25 cellular contexts compared by ENCODE assay signal in genomic region chr3:19270471-19270870, GRCh38.
"Had no signal": no experiment of that assay in that cellular context is flagged by ENCODE, and none has a peak within 500 bp of the region (broad histone marks: within the 10 kb centered on the region; RNA-seq: fewer than 3 reads in every experiment).

No MANE protein-coding gene starts in this region.

- H3K4me1 Mint-ChIP-seq: immature natural killer cell; naive thymus-derived CD4-positive, alpha-beta T cell; stimulated activated naive CD8-positive, alpha-beta T cell treated with anti-CD3 and anti-CD28 coated beads, Interleukin-15, amount 100 ng/mL, for 72 hours had no signal

- H3K9me3 Mint-ChIP-seq: immature natural killer cell; memory B cell; stimulated activated memory B cell treated with anti-CD40 and anti-IgM and Interleukin-4, amounts not matched to agents 10 μg/mL and 1 μg/mL and 100 μg/mL, for 72 hours; stimulated activated naive CD8-positive, alpha-beta T cell treated with anti-CD3 and anti-CD28 coated beads, Interleukin-15, amount 100 ng/mL, for 72 hours; type B pancreatic cell had no signal

- H3K4me3 Mint-ChIP-seq: immature natural killer cell; memory B cell; naive thymus-derived CD4-positive, alpha-beta T cell; natural killer cell treated with Interleukin-12 subunit alpha and Interleukin-12 subunit beta and Interleukin-15 and Interleukin-18, amount 100 ng/mL, for 72 hours; stimulated activated memory B cell treated with anti-CD40 and anti-IgM and Interleukin-4, amounts not matched to agents 10 μg/mL and 1 μg/mL and 100 μg/mL, for 72 hours; stimulated activated naive CD8-positive, alpha-beta T cell treated with anti-CD3 and anti-CD28 coated beads, Interleukin-15, amount 100 ng/mL, for 72 hours; type B pancreatic cell had no signal

- ATAC-seq: mucosa of descending colon; naive thymus-derived CD4-positive, alpha-beta T cell; natural killer cell treated with Interleukin-12 subunit alpha and Interleukin-12 subunit beta and Interleukin-15 and Interleukin-18, amount 100 ng/mL, for 72 hours; right lobe of liver; stimulated activated memory B cell treated with anti-CD40 and anti-IgM and Interleukin-4, amounts not matched to agents 10 μg/mL and 1 μg/mL and 100 μg/mL, for 72 hours; stimulated activated naive CD8-positive, alpha-beta T cell treated with anti-CD3 and anti-CD28 coated beads, Interleukin-15, amount 100 ng/mL, for 72 hours had no signal

- H3K27ac ChIP-seq: left ventricle myocardium inferior, ovary, right atrium auricular region, right lobe of liver, tibial nerve, uterus had no signal

- DNase-seq: immature natural killer cell; islet precursor cell; left ventricle myocardium inferior; midbrain; mucosa of descending colon; naive thymus-derived CD4-positive, alpha-beta T cell; ovary; right lobe of liver; stimulated activated CD4-positive, alpha-beta T cell treated with anti-CD3 and anti-CD28 coated beads, Interleukin-1b, Interleukin-23, amount 100 ng/mL, for 48 hours; stimulated activated CD4-positive, alpha-beta T cell treated with anti-CD3 and anti-CD28 coated beads, Interleukin-2, amount 100 ng/mL, for 48 hours; stimulated activated CD4-positive, alpha-beta T cell treated with anti-CD3 and anti-CD28 coated beads, Interleukin-4, amount 100 ng/mL, for 4 hours; stimulated activated CD8-positive, alpha-beta memory T cell treated with anti-CD3 and anti-CD28 coated beads, Interleukin-4, amount 100 ng/mL, for 48 hours; stimulated activated naive CD4-positive, alpha-beta T cell treated with Interleukin-2 at 50 U/mL for 16 hours; stimulated activated naive CD8-positive, alpha-beta T cell treated with anti-CD3 and anti-CD28 coated beads, Interleukin-15, amount 100 ng/mL, for 72 hours; substantia nigra; uterus had no signal

- H3K36me3 Mint-ChIP-seq: immature natural killer cell; naive thymus-derived CD4-positive, alpha-beta T cell; natural killer cell treated with Interleukin-12 subunit alpha and Interleukin-12 subunit beta and Interleukin-15 and Interleukin-18, amount 100 ng/mL, for 72 hours; stimulated activated memory B cell treated with anti-CD40 and anti-IgM and Interleukin-4, amounts not matched to agents 10 μg/mL and 1 μg/mL and 100 μg/mL, for 72 hours; type B pancreatic cell had no signal

- H3K4me2 ChIP-seq: smooth muscle cell had no signal

- H3K4me3 ChIP-seq: left ventricle myocardium inferior, lung, mucosa of descending colon, ovary, right atrium auricular region, right lobe of liver, smooth muscle cell, tibial nerve, uterus had no signal

- H3K27me3 ChIP-seq: ovary, right atrium auricular region, right lobe of liver, tibial nerve, uterus had no signal

- H3K27ac Mint-ChIP-seq: immature natural killer cell; memory B cell; naive thymus-derived CD4-positive, alpha-beta T cell; natural killer cell treated with Interleukin-12 subunit alpha and Interleukin-12 subunit beta and Interleukin-15 and Interleukin-18, amount 100 ng/mL, for 72 hours; progenitor cell of endocrine pancreas; stimulated activated memory B cell treated with anti-CD40 and anti-IgM and Interleukin-4, amounts not matched to agents 10 μg/mL and 1 μg/mL and 100 μg/mL, for 72 hours; stimulated activated naive CD8-positive, alpha-beta T cell treated with anti-CD3 and anti-CD28 coated beads, Interleukin-15, amount 100 ng/mL, for 72 hours; type B pancreatic cell had no signal

- H3K27me3 Mint-ChIP-seq: memory B cell; natural killer cell treated with Interleukin-12 subunit alpha and Interleukin-12 subunit beta and Interleukin-15 and Interleukin-18, amount 100 ng/mL, for 72 hours; progenitor cell of endocrine pancreas; stimulated activated memory B cell treated with anti-CD40 and anti-IgM and Interleukin-4, amounts not matched to agents 10 μg/mL and 1 μg/mL and 100 μg/mL, for 72 hours; stimulated activated naive CD8-positive, alpha-beta T cell treated with anti-CD3 and anti-CD28 coated beads, Interleukin-15, amount 100 ng/mL, for 72 hours; type B pancreatic cell had no signal

- H3K9me3 ChIP-seq: left ventricle myocardium inferior, mucosa of descending colon, ovary, right atrium auricular region, right lobe of liver, tibial nerve, uterus had no signal

- H3K36me3 ChIP-seq: left ventricle myocardium inferior, ovary, right atrium auricular region, right lobe of liver, tibial nerve, uterus had no signal

- H3K4me1 ChIP-seq: left ventricle myocardium inferior, right atrium auricular region, right lobe of liver, tibial nerve, uterus had no signal
